In the genomic region with DNA sequence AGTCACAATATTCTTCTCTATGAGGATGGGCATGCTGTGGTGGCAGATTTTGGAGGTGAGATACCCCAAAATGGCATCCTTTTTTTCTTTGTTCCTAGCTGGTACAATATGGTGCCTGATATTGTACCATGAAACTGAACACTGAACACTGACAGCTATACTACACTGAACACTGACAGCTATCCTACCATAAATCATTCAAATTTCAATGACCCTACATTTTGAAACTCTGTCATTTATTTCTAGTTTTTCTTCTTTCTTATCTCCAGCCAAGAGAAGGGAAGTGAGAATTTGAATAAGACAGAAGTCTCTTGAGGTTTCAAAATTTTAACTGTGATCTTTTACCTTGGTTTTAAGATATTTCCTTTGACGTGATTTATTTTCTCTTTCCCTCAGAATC, we compare ENCODE assay signal across 32 cellular contexts.
"Had no signal": no experiment of that assay in that cellular context is flagged by ENCODE, and none has a peak within 500 bp of the region (broad histone marks: within the 10 kb centered on the region; RNA-seq: fewer than 3 reads in every experiment).

No MANE protein-coding gene starts in this region.

- ATAC-seq: activated CD8-positive, alpha-beta T cell treated with anti-CD3 and anti-CD28 coated beads for 36 hours; activated naive CD4-positive, alpha-beta T cell treated with anti-CD3 and anti-CD28 coated beads, Interleukin-2, amount 50 U/mL, for 72 hours; activated T-cell treated with anti-CD3 and anti-CD28 coated beads, Interleukin-2, amount 50 U/mL, for 72 hours; body of pancreas had no signal

- H3K27ac ChIP-seq: adrenal gland, body of pancreas, SJCRH30, SK-N-MC, WERI-Rb-1 had no signal

- H3K9me3 Mint-ChIP-seq: activated CD4-positive, alpha-beta T cell treated with anti-CD3 and anti-CD28 coated beads, Interleukin-2, amount 10 ng/mL, durations not matched to agents 24 days and 14 days; activated CD8-positive, alpha-beta T cell treated with anti-CD3 and anti-CD28 coated beads for 36 hours; activated naive CD4-positive, alpha-beta T cell treated with anti-CD3 and anti-CD28 coated beads for 36 hours; activated T-cell treated with anti-CD3 and anti-CD28 coated beads, Interleukin-2, amount 50 U/mL, for 72 hours; activated T-helper 2 cell treated with anti-CD3 and anti-CD28 coated beads, Interferon-gamma antibody, Interleukin-2, Interleukin-4, amounts not matched to agents 10 μg/mL and 5 μg/mL and 100 μg/mL, durations not matched to agents 14 hours and 24 hours and 36 hours had no signal

- H3K4me3 ChIP-seq: adrenal gland, body of pancreas, MG63, SJCRH30, SK-N-MC had no signal

- H3K36me3 Mint-ChIP-seq: activated naive CD4-positive, alpha-beta T cell treated with anti-CD3 and anti-CD28 coated beads, Interleukin-2, amount 50 U/mL, for 72 hours had no signal

- H3K27me3 Mint-ChIP-seq: activated CD4-positive, alpha-beta T cell treated with anti-CD3 and anti-CD28 coated beads, Interleukin-2, amount 10 ng/mL, durations not matched to agents 24 days and 14 days; activated CD8-positive, alpha-beta T cell treated with anti-CD3 and anti-CD28 coated beads for 36 hours had no signal

- H3K4me1 ChIP-seq: adrenal gland, body of pancreas, SJCRH30 had no signal

- H3K27ac Mint-ChIP-seq: activated CD4-positive, alpha-beta T cell treated with anti-CD3 and anti-CD28 coated beads, Interleukin-2, amount 10 ng/mL, durations not matched to agents 24 days and 14 days; activated CD8-positive, alpha-beta T cell treated with anti-CD3 and anti-CD28 coated beads for 36 hours; activated naive CD4-positive, alpha-beta T cell treated with anti-CD3 and anti-CD28 coated beads for 36 hours; activated naive CD4-positive, alpha-beta T cell treated with anti-CD3 and anti-CD28 coated beads, Interleukin-2, amount 50 U/mL, for 72 hours; activated T-cell treated with anti-CD3 and anti-CD28 coated beads, Interleukin-2, amount 50 U/mL, for 72 hours; activated T-helper 2 cell treated with anti-CD3 and anti-CD28 coated beads, Interferon-gamma antibody, Interleukin-2, Interleukin-4, amounts not matched to agents 10 μg/mL and 5 μg/mL and 100 μg/mL, durations not matched to agents 14 hours and 24 hours and 36 hours had no signal

- H3K27me3 ChIP-seq: adrenal gland, body of pancreas, MG63, SJCRH30 had no signal

- H3K4me1 Mint-ChIP-seq: activated CD4-positive, alpha-beta T cell treated with anti-CD3 and anti-CD28 coated beads, Interleukin-2, amount 10 ng/mL, durations not matched to agents 24 days and 14 days had no signal

- H3K4me3 Mint-ChIP-seq: activated CD4-positive, alpha-beta T cell treated with anti-CD3 and anti-CD28 coated beads, Interleukin-2, amount 10 ng/mL, durations not matched to agents 24 days and 14 days; activated CD8-positive, alpha-beta T cell treated with anti-CD3 and anti-CD28 coated beads for 36 hours; activated naive CD4-positive, alpha-beta T cell treated with anti-CD3 and anti-CD28 coated beads for 36 hours; activated T-cell treated with anti-CD3 and anti-CD28 coated beads, Interleukin-2, amount 50 U/mL, for 72 hours had no signal

- DNase-seq: activated CD4-positive, alpha-beta T cell treated with anti-CD3 and anti-CD28 coated beads, Interleukin-2, amount 10 ng/mL, durations not matched to agents 24 days and 14 days; activated CD4-positive, alpha-beta T cell treated with anti-CD3 and anti-CD28 coated beads, Interleukin-2, amount 50 U/mL, for 4 hours; activated CD4-positive, CD25-positive, alpha-beta regulatory T cell; activated CD8-positive, alpha-beta T cell treated with anti-CD3 and anti-CD28 coated beads for 36 hours; activated gamma-delta T cell; activated naive CD4-positive, alpha-beta T cell treated with anti-CD3 and anti-CD28 coated beads for 36 hours; activated T-cell treated with anti-CD3 and anti-CD28 coated beads, Interleukin-2, amount 50 U/mL, for 1 hour; activated T-cell treated with anti-CD3 and anti-CD28 coated beads, Interleukin-2, amount 50 U/mL, for 72 hours; adrenal gland; body of pancreas; caudate nucleus; cerebellar nuclear complex; Kasumi-1; MG63; MV-4-11; NCI-H1092; NCI-H146; NCI-H187; NCI-H2029 treated with DMSO at 0.1 percent for 48 hours; NCI-H2171 treated with DMSO at 0.1 percent for 48 hours; NCI-H2227 treated with DMSO at 0.1 percent for 48 hours; NCI-H446 treated with DMSO at 0.1 percent for 48 hours; NCI-H524; NCI-H748 treated with DMSO at 0.1 percent for 48 hours; NK-92 treated with Interleukin-12 subunit alpha and Interleukin-12 subunit beta, amount 100 ng/mL, for 24 hours; SHP77; SJCRH30; T1000; WERI-Rb-1 had no signal

- H3K9me3 ChIP-seq: adrenal gland, body of pancreas, MG63, SJCRH30 had no signal

- H3K36me3 ChIP-seq: adrenal gland, MG63, SJCRH30, WERI-Rb-1 had no signal
